1 cellular context compared by ENCODE assay signal in the genomic region with DNA sequence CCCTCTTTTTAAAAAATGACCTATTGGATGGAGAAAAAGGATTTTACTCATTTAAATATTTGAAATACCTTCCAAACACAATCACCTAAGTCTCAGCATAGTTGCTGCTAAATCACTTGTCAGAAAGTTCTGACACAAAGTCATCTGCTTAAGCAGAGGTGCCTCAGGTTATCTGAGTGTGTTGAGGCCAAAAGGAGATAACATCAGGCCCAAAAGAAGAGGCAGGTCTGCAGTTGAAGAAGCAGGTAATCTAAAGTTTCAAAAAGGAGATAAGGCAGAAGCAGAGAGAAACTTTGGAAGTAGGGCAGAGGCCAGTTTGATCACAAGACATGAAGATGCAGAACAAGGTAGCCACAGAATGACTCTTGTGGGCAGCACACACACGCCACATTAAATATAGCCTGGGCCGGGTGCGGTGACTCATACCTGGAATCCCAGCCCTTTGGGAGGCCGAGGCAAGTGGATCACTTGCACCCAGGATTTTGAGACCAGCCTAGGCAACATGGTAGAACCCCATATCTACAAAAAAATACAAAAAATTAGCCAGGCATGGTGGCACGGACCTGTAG.
TF ChIP-seq lines count a peak whose summit lies in the region.

No MANE protein-coding gene starts in this region.

TF ChIP-seq in GM12878, 131 proteins besides CTCF, POLR2A, EP300 and RAD21 (continued from another document):
- TF ChIP-seq ZBTB11 (CRISPR knock-in tag; IDR thresholded peaks at IDR 0.05) (no peak), SRF (IDR thresholded peaks at IDR 0.05; ENCODE audit: low read depth in 2 of 2, low read length in 2 of 2) (no peak), HDGF (IDR thresholded peaks at IDR 0.05) (no peak), POLR2AphosphoS2 (IDR thresholded peaks at IDR 0.05; ENCODE audit: low read depth, low read length) (no peak), ATF2 (IDR thresholded peaks at IDR 0.05; ENCODE audit: low read length) (peak; percentile 66), MTA2 (IDR thresholded peaks at IDR 0.05; ENCODE audit: low read depth) (peak; percentile 39; the same call in 1 of the 2 replicates), GATAD2B (conservative IDR thresholded peaks at IDR 0.05; ENCODE audit: low read depth) (no peak; the same call in 1 of the 2 replicates), YY1 (IDR thresholded peaks at IDR 0.05; ENCODE audit: low read depth, low read length) (no peak), GABPA (IDR thresholded peaks at IDR 0.05; ENCODE audit: low read depth) (no peak), IRF4 (IDR thresholded peaks at IDR 0.05; ENCODE audit: low read depth, low read length) (peak; percentile 84), BCL11A (IDR thresholded peaks at IDR 0.05; ENCODE audit: low read depth, low read length) (peak; percentile 76), ZNF622 (IDR thresholded peaks at IDR 0.05) (no peak), SMC3 (IDR thresholded peaks at IDR 0.05; ENCODE audit: borderline replicate concordance, low read length) (no peak), TBL1XR1 (IDR thresholded peaks at IDR 0.05; ENCODE audit: low read depth, low read length) (no peak), RAD51 (IDR thresholded peaks at IDR 0.05) (no peak), NFIC (IDR thresholded peaks at IDR 0.05; ENCODE audit: low read depth, low read length) (peak; percentile 45; the same call in 1 of the 2 replicates), JUNB (IDR thresholded peaks at IDR 0.05) (peak; percentile 57; the same call in 1 of the 2 replicates), BACH1 (IDR thresholded peaks at IDR 0.05; ENCODE audit: borderline replicate concordance) (no peak), TAF1 (IDR thresholded peaks at IDR 0.05; ENCODE audit: borderline replicate concordance, low read depth, low read length) (no peak), BHLHE40 (IDR thresholded peaks at IDR 0.05; ENCODE audit: borderline replicate concordance in 1 of 2, low read depth in 2 of 2, low read length in 1 of 2) (peak in 1 of 2 experiments; percentile 43; a peak in 1 of 4 replicates), ETV6 (conservative IDR thresholded peaks at IDR 0.05 in 1 of 2, IDR thresholded peaks at IDR 0.05 in 1 of 2; ENCODE audit: borderline replicate concordance in 1 of 2, low read depth in 1 of 2) (no peak), TCF12 (IDR thresholded peaks at IDR 0.05; ENCODE audit: low read depth, low read length) (0 out of 2 replicates have a peak, but pooled peaks have one; percentile 24), WRNIP1 (IDR thresholded peaks at IDR 0.05; ENCODE audit: borderline replicate concordance, low read depth, low read length) (no peak), FOXK2 (IDR thresholded peaks at IDR 0.05) (no peak), SMAD5 (IDR thresholded peaks at IDR 0.05; ENCODE audit: low read depth) (no peak), SMAD1 (IDR thresholded peaks at IDR 0.05; ENCODE audit: low read depth, partially characterized antibody) (no peak), ZZZ3 (IDR thresholded peaks at IDR 0.05; ENCODE audit: control insufficient read depth, insufficient read length, low read depth) (no peak), CBFB (IDR thresholded peaks at IDR 0.05; ENCODE audit: low read depth) (no peak)
- TF ChIP-seq, protein P1, sequence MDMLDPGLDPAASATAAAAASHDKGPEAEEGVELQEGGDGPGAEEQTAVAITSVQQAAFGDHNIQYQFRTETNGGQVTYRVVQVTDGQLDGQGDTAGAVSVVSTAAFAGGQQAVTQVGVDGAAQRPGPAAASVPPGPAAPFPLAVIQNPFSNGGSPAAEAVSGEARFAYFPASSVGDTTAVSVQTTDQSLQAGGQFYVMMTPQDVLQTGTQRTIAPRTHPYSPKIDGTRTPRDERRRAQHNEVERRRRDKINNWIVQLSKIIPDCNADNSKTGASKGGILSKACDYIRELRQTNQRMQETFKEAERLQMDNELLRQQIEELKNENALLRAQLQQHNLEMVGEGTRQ (IDR thresholded peaks at IDR 0.05; ENCODE audit: borderline replicate concordance, low read depth, low read length): no peak
- TF ChIP-seq, protein P2, sequence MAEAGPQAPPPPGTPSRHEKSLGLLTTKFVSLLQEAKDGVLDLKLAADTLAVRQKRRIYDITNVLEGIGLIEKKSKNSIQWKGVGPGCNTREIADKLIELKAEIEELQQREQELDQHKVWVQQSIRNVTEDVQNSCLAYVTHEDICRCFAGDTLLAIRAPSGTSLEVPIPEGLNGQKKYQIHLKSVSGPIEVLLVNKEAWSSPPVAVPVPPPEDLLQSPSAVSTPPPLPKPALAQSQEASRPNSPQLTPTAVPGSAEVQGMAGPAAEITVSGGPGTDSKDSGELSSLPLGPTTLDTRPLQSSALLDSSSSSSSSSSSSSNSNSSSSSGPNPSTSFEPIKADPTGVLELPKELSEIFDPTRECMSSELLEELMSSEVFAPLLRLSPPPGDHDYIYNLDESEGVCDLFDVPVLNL (IDR thresholded peaks at IDR 0.05; ENCODE audit: low read depth, low read length): no peak
- TF ChIP-seq, protein P3, sequence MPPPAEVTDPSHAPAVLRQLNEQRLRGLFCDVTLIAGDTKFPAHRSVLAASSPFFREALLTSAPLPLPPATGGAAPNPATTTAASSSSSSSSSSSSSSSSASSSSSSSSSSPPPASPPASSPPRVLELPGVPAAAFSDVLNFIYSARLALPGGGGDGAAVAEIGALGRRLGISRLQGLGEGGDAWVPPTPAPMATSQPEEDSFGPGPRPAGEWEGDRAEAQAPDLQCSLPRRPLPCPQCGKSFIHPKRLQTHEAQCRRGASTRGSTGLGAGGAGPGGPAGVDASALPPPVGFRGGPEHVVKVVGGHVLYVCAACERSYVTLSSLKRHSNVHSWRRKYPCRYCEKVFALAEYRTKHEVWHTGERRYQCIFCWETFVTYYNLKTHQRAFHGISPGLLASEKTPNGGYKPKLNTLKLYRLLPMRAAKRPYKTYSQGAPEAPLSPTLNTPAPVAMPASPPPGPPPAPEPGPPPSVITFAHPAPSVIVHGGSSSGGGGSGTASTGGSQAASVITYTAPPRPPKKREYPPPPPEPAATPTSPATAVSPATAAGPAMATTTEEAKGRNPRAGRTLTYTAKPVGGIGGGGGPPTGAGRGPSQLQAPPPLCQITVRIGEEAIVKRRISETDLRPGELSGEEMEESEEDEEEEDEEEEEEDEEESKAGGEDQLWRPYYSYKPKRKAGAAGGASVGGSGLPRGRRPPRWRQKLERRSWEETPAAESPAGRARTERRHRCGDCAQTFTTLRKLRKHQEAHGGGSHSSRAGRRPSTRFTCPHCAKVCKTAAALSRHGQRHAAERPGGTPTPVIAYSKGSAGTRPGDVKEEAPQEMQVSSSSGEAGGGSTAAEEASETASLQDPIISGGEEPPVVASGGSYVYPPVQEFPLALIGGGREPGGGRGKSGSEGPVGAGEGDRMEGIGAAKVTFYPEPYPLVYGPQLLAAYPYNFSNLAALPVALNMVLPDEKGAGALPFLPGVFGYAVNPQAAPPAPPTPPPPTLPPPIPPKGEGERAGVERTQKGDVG (CRISPR knock-in tag; IDR thresholded peaks at IDR 0.05): no peak
